Comparison of ENCODE assay signal across 19 cellular contexts in the genomic region with DNA sequence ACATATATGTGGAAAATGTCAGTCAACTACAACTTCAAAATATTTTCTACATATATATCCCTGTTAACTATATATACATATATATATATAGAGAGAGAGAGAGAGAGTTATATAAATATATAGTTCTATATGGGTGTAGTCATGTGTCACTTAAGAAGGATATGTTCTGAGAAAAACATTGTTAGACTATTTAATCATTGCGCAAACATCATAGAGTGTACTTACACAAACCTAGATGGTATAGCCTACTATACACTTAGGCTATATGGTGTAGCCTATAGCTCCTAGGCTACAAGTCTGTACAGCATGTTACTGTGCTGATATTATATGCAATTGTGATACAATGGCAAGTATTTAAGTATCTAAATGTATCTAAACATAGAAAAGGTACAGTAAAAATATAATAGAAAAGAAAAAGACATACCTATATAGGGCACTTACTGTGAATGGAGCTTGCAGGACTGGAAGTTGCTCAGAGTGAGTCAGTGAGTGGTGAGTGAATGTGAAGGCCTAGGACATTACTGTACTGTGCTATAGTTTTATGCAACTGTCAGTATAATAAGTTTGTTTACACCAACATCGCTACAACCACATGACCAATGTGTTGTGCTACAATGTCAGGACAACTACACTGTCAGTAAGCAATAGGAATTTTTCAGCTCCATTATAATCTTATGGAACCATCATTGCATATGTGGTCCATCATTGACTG. TPM values are rescaled to one million over a fixed set of nuclear protein-coding genes. Genes with fewer than 3 reads are reported as not detected.
"Had no signal": no experiment of that assay in that cellular context is flagged by ENCODE, and none has a peak within 500 bp of the region (broad histone marks: within the 10 kb centered on the region; RNA-seq: fewer than 3 reads in every experiment).

No MANE protein-coding gene starts in this region.

- H3K4me1 ChIP-seq: lower lobe of right lung, tibial artery had no signal

- H3K4me1 Mint-ChIP-seq: endodermal cell, nephron, WTC11 had no signal

- DNase-seq: activated CD4-positive, alpha-beta T cell treated with anti-CD3 and anti-CD28 coated beads for 36 hours; activated CD4-positive, alpha-beta T cell treated with anti-CD3 and anti-CD28 coated beads, Interleukin-2, amount 50 U/mL, for 48 hours; activated T-cell treated with anti-CD3 and anti-CD28 coated beads for 4 hours; amygdala; caudate nucleus; endodermal cell; left cardiac atrium; lower lobe of right lung; nucleus accumbens; stimulated activated CD4-positive, alpha-beta T cell treated with anti-CD3 and anti-CD28 coated beads, Interleukin-2, amount 100 ng/mL, for 24 hours; stimulated activated naive CD4-positive, alpha-beta T cell treated with Interleukin-2 at 50 U/mL for 16 hours; SW 1271; tibial artery had no signal

- H3K36me3 ChIP-seq: lower lobe of right lung, tibial artery had no signal

- ATAC-seq: activated CD4-positive, alpha-beta T cell treated with anti-CD3 and anti-CD28 coated beads for 36 hours; left cardiac atrium; lower lobe of right lung; WTC11 had no signal

- H3K4me3 Mint-ChIP-seq: activated CD4-positive, alpha-beta T cell treated with anti-CD3 and anti-CD28 coated beads for 36 hours; activated naive CD8-positive, alpha-beta T cell; endodermal cell; nephron; T-helper 2 cell treated with Interferon-gamma antibody and Interleukin-4, amounts not matched to agents 5 μg/mL and 100 μg/mL, for 36 hours; WTC11 had no signal

- H3K27ac ChIP-seq: lower lobe of right lung, tibial artery had no signal

- H3K27me3 ChIP-seq: tibial artery had no signal

- FAIRE-seq: TTC549 had no signal

- H3K27ac Mint-ChIP-seq: activated CD4-positive, alpha-beta T cell treated with anti-CD3 and anti-CD28 coated beads for 36 hours; activated naive CD8-positive, alpha-beta T cell; endodermal cell; nephron; T-helper 2 cell treated with Interferon-gamma antibody and Interleukin-4, amounts not matched to agents 5 μg/mL and 100 μg/mL, for 36 hours; WTC11 had no signal

- H3K4me3 ChIP-seq: lower lobe of right lung, tibial artery had no signal

- H3K9me3 ChIP-seq: lower lobe of right lung, tibial artery had no signal

- H3K27me3 Mint-ChIP-seq: activated CD4-positive, alpha-beta T cell treated with anti-CD3 and anti-CD28 coated beads for 36 hours; activated naive CD8-positive, alpha-beta T cell had no signal

RNA-seq across cellular contexts. Expression of a gene that starts 18.0 kb away (rescaled TPM):
- total RNA-seq: endodermal cell, glomerular endothelial cell, WTC11 had no signal
